Comparison of ENCODE assay signal across 1 cellular context in the genomic region with DNA sequence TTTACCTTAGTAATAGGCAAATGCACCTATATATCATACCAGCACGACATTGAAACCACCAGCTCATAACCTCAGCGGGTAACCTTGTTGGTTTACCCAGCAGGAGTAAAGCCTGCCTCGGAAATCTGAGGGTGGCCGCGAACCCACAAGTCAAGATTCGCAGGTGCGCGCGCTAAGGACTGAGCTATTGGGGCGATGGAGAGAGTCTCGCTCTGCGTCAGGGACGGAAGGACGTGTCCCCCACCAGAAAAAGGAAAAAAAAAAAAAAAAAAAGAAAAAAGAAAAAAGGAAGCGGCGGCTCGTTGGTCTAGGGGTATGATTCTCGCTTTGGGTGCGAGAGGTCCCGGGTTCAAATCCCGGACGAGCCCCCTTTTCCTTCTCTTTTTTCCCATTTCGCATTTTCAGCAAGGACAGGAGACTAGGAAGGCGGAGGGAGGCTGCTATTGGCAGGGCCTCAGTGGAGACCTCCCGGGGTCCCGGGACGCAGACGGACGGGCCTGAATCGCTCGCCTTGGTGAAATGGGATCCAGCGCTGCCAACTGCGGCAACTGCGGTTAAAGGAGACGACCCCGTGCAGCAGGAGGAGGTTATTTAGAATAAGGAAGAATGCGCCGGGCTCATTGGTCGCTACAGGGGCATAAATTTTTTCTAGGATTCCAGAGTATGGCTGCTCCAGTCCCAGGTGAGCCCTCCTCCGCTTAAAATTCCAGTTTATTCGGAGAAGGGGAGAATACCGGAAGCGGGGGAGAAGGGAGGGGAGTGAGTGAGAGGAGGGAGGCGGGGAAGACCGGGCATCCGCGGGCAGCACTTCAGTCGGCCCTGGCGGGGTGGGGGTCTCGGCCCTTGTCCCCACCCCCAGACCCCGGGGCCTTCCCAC.
TF ChIP-seq lines count a peak whose summit lies in the region.

A gene (plus strand): TSS at position 407 of the 877 bp plus-strand sequence.

TF ChIP-seq in HEK293, 187 proteins besides CTCF, POLR2A, EP300 and RAD21 (continued from another document and continues in another):
- TF ChIP-seq GLIS2 (tag by site-specific recombination; IDR thresholded peaks at IDR 0.05) (peak; percentile 9; the same call in 1 of the 2 replicates), ZNF785 (tag by site-specific recombination; IDR thresholded peaks at IDR 0.05) (peak; percentile 93), ZNF157 (tag by site-specific recombination; IDR thresholded peaks at IDR 0.05) (no peak), ZNF521 (tag by site-specific recombination; IDR thresholded peaks at IDR 0.05) (no peak), ZNF292 (tag by site-specific recombination; IDR thresholded peaks at IDR 0.05; ENCODE audit: borderline replicate concordance, low read depth) (no peak), GLIS1 (tag by site-specific recombination; IDR thresholded peaks at IDR 0.05) (peak; percentile 89), BCL11A (tag by site-specific recombination; IDR thresholded peaks at IDR 0.05; ENCODE audit: low read depth) (peak; percentile 56; the same call in 1 of the 2 replicates), MEIS1 (CRISPR knock-in tag; IDR thresholded peaks at IDR 0.05; ENCODE audit: borderline replicate concordance) (no peak), KLF10 (tag by site-specific recombination; IDR thresholded peaks at IDR 0.05) (peak; percentile 75), ZNF623 (tag by site-specific recombination; IDR thresholded peaks at IDR 0.05) (peak; percentile 41), SP3 (tag by site-specific recombination; IDR thresholded peaks at IDR 0.05) (peak; percentile 68), MYNN (tag by site-specific recombination; IDR thresholded peaks at IDR 0.05; ENCODE audit: borderline replicate concordance) (no peak), IKZF3 (tag by site-specific recombination; IDR thresholded peaks at IDR 0.05) (peak; percentile 79), WT1 (tag by site-specific recombination; IDR thresholded peaks at IDR 0.05) (0 out of 2 replicates have a peak, but pooled peaks have one; percentile 23), ZNF670 (tag by site-specific recombination; IDR thresholded peaks at IDR 0.05; ENCODE audit: low read depth) (no peak), ZNF266 (tag by site-specific recombination; IDR thresholded peaks at IDR 0.05; ENCODE audit: low read depth) (no peak), ZBTB48 (tag by site-specific recombination; IDR thresholded peaks at IDR 0.05) (no peak), ZNF626 (tag by site-specific recombination; IDR thresholded peaks at IDR 0.05) (no peak), ZNF335 (tag by site-specific recombination; conservative IDR thresholded peaks at IDR 0.05) (peak; percentile 86), OVOL3 (tag by site-specific recombination; IDR thresholded peaks at IDR 0.05) (no peak), ZNF138 (tag by site-specific recombination; IDR thresholded peaks at IDR 0.05; ENCODE audit: borderline replicate concordance) (no peak), ZNF701 (tag by site-specific recombination; IDR thresholded peaks at IDR 0.05) (no peak), KLF1 (tag by site-specific recombination; IDR thresholded peaks at IDR 0.05) (peak; percentile 27), ZNF555 (tag by site-specific recombination; conservative IDR thresholded peaks at IDR 0.05) (no peak), ZNF792 (tag by site-specific recombination; IDR thresholded peaks at IDR 0.05) (peak; percentile 82; the same call in 1 of the 2 replicates), ZNF302 (tag by site-specific recombination; IDR thresholded peaks at IDR 0.05; ENCODE audit: low read depth) (0 out of 2 replicates have a peak, but pooled peaks have one; percentile 31), ZBTB17 (tag by site-specific recombination; IDR thresholded peaks at IDR 0.05) (peak; percentile 85), ZNF423 (tag by site-specific recombination; IDR thresholded peaks at IDR 0.05) (peak; percentile 84), ZFP41 (tag by site-specific recombination; IDR thresholded peaks at IDR 0.05; ENCODE audit: borderline replicate concordance) (no peak), HOXA7 (CRISPR knock-in tag; IDR thresholded peaks at IDR 0.05; ENCODE audit: borderline replicate concordance) (no peak), ZNF155 (tag by site-specific recombination; IDR thresholded peaks at IDR 0.05) (no peak), ZNF610 (tag by site-specific recombination; IDR thresholded peaks at IDR 0.05; ENCODE audit: borderline replicate concordance) (peak; percentile 77), TRIM28 (IDR thresholded peaks at IDR 0.05; ENCODE audit: borderline replicate concordance, low read length) (no peak)
- TF ChIP-seq, protein P1, sequence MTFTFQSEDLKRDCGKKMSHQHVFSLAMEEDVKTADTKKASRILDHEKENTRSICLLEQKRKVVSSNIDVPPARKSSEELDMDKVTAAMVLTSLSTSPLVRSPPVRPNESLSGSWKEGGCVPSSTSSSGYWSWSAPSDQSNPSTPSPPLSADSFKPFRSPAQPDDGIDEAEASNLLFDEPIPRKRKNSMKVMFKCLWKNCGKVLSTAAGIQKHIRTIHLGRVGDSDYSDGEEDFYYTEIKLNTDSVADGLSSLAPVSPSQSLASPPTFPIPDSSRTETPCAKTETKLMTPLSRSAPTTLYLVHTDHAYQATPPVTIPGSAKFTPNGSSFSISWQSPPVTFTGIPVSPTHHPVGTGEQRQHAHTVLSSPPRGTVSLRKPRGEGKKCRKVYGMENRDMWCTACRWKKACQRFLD (tag by site-specific recombination; IDR thresholded peaks at IDR 0.05), result no peak
- TF ChIP-seq, protein P2, sequence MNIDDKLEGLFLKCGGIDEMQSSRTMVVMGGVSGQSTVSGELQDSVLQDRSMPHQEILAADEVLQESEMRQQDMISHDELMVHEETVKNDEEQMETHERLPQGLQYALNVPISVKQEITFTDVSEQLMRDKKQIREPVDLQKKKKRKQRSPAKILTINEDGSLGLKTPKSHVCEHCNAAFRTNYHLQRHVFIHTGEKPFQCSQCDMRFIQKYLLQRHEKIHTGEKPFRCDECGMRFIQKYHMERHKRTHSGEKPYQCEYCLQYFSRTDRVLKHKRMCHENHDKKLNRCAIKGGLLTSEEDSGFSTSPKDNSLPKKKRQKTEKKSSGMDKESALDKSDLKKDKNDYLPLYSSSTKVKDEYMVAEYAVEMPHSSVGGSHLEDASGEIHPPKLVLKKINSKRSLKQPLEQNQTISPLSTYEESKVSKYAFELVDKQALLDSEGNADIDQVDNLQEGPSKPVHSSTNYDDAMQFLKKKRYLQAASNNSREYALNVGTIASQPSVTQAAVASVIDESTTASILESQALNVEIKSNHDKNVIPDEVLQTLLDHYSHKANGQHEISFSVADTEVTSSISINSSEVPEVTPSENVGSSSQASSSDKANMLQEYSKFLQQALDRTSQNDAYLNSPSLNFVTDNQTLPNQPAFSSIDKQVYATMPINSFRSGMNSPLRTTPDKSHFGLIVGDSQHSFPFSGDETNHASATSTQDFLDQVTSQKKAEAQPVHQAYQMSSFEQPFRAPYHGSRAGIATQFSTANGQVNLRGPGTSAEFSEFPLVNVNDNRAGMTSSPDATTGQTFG (tag by site-specific recombination; IDR thresholded peaks at IDR 0.05; ENCODE audit: borderline replicate concordance), result no peak
- TF ChIP-seq, protein P3, sequence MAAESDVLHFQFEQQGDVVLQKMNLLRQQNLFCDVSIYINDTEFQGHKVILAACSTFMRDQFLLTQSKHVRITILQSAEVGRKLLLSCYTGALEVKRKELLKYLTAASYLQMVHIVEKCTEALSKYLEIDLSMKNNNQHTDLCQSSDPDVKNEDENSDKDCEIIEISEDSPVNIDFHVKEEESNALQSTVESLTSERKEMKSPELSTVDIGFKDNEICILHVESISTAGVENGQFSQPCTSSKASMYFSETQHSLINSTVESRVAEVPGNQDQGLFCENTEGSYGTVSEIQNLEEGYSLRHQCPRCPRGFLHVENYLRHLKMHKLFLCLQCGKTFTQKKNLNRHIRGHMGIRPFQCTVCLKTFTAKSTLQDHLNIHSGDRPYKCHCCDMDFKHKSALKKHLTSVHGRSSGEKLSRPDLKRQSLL (tag by site-specific recombination; IDR thresholded peaks at IDR 0.05), result peak; percentile 58; the same call in 1 of the 2 replicates
- TF ChIP-seq, protein P4, sequence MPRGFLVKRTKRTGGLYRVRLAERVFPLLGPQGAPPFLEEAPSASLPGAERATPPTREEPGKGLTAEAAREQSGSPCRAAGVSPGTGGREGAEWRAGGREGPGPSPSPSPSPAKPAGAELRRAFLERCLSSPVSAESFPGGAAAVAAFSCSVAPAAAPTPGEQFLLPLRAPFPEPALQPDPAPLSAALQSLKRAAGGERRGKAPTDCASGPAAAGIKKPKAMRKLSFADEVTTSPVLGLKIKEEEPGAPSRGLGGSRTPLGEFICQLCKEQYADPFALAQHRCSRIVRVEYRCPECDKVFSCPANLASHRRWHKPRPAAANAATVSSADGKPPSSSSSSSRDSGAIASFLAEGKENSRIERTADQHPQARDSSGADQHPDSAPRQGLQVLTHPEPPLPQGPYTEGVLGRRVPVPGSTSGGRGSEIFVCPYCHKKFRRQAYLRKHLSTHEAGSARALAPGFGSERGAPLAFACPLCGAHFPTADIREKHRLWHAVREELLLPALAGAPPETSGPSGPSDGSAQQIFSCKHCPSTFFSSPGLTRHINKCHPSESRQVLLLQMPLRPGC (tag by site-specific recombination; IDR thresholded peaks at IDR 0.05), result 0 out of 2 replicates have a peak, but pooled peaks have one; percentile 19
- TF ChIP-seq, protein P5, sequence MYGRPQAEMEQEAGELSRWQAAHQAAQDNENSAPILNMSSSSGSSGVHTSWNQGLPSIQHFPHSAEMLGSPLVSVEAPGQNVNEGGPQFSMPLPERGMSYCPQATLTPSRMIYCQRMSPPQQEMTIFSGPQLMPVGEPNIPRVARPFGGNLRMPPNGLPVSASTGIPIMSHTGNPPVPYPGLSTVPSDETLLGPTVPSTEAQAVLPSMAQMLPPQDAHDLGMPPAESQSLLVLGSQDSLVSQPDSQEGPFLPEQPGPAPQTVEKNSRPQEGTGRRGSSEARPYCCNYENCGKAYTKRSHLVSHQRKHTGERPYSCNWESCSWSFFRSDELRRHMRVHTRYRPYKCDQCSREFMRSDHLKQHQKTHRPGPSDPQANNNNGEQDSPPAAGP (tag by site-specific recombination; IDR thresholded peaks at IDR 0.05), result peak; percentile 19; the same call in 1 of the 2 replicates
- TF ChIP-seq, protein P6, sequence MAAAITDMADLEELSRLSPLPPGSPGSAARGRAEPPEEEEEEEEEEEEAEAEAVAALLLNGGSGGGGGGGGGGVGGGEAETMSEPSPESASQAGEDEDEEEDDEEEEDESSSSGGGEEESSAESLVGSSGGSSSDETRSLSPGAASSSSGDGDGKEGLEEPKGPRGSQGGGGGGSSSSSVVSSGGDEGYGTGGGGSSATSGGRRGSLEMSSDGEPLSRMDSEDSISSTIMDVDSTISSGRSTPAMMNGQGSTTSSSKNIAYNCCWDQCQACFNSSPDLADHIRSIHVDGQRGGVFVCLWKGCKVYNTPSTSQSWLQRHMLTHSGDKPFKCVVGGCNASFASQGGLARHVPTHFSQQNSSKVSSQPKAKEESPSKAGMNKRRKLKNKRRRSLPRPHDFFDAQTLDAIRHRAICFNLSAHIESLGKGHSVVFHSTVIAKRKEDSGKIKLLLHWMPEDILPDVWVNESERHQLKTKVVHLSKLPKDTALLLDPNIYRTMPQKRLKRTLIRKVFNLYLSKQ (tag by site-specific recombination; IDR thresholded peaks at IDR 0.05; ENCODE audit: borderline replicate concordance), result no peak
- TF ChIP-seq, protein P7, sequence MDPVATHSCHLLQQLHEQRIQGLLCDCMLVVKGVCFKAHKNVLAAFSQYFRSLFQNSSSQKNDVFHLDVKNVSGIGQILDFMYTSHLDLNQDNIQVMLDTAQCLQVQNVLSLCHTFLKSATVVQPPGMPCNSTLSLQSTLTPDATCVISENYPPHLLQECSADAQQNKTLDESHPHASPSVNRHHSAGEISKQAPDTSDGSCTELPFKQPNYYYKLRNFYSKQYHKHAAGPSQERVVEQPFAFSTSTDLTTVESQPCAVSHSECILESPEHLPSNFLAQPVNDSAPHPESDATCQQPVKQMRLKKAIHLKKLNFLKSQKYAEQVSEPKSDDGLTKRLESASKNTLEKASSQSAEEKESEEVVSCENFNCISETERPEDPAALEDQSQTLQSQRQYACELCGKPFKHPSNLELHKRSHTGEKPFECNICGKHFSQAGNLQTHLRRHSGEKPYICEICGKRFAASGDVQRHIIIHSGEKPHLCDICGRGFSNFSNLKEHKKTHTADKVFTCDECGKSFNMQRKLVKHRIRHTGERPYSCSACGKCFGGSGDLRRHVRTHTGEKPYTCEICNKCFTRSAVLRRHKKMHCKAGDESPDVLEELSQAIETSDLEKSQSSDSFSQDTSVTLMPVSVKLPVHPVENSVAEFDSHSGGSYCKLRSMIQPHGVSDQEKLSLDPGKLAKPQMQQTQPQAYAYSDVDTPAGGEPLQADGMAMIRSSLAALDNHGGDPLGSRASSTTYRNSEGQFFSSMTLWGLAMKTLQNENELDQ (tag by site-specific recombination; IDR thresholded peaks at IDR 0.05; ENCODE audit: low read depth), result no peak
- TF ChIP-seq, protein P8, sequence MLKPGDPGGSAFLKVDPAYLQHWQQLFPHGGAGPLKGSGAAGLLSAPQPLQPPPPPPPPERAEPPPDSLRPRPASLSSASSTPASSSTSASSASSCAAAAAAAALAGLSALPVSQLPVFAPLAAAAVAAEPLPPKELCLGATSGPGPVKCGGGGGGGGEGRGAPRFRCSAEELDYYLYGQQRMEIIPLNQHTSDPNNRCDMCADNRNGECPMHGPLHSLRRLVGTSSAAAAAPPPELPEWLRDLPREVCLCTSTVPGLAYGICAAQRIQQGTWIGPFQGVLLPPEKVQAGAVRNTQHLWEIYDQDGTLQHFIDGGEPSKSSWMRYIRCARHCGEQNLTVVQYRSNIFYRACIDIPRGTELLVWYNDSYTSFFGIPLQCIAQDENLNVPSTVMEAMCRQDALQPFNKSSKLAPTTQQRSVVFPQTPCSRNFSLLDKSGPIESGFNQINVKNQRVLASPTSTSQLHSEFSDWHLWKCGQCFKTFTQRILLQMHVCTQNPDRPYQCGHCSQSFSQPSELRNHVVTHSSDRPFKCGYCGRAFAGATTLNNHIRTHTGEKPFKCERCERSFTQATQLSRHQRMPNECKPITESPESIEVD (tag by site-specific recombination; IDR thresholded peaks at IDR 0.05), result no peak
- TF ChIP-seq, protein P9, sequence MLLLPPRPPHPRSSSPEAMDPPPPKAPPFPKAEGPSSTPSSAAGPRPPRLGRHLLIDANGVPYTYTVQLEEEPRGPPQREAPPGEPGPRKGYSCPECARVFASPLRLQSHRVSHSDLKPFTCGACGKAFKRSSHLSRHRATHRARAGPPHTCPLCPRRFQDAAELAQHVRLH (tag by site-specific recombination; IDR thresholded peaks at IDR 0.05), result peak; percentile 94
- TF ChIP-seq, protein P10, sequence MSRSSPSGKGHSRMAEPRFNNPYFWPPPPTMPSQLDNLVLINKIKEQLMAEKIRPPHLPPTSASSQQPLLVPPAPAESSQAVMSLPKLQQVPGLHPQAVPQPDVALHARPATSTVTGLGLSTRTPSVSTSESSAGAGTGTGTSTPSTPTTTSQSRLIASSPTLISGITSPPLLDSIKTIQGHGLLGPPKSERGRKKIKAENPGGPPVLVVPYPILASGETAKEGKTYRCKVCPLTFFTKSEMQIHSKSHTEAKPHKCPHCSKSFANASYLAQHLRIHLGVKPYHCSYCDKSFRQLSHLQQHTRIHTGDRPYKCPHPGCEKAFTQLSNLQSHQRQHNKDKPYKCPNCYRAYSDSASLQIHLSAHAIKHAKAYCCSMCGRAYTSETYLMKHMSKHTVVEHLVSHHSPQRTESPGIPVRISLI (tag by site-specific recombination; IDR thresholded peaks at IDR 0.05), result peak; percentile 99
- TF ChIP-seq, protein P11, sequence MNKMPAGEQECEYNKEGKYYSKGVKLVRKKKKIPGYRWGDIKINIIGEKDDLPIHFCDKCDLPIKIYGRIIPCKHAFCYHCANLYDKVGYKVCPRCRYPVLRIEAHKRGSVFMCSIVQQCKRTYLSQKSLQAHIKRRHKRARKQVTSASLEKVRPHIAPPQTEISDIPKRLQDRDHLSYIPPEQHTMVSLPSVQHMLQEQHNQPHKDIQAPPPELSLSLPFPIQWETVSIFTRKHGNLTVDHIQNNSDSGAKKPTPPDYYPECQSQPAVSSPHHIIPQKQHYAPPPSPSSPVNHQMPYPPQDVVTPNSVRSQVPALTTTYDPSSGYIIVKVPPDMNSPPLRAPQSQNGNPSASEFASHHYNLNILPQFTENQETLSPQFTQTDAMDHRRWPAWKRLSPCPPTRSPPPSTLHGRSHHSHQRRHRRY (tag by site-specific recombination; IDR thresholded peaks at IDR 0.05), result no peak
